In genomic region chr19:1401138-1401888, GRCh38 we compare ENCODE assay signal across 8 cellular contexts. TPM values are rescaled to one million over a fixed set of nuclear protein-coding genes. Genes with fewer than 3 reads are reported as not detected.
DNase-seq lines count a peak whose midpoint lies in the region; ATAC-seq and TF ChIP-seq lines count a peak whose summit lies in the region.

TSS of gene GAMT (minus strand) at chr19:1401542. CDS start at chr19:1401476, 66 bp downstream.

- in situ Hi-C loops in Caki2 (cut with HindIII; ENCODE audit: low pct_unique_long_range_greater_than_20kb, low sequenced_read_pairs) = no loop called here

- DNase-seq in Caki2 (ENCODE audit: low read depth) (no peak), HL-60 (ENCODE audit: low read depth in 1 of 2, low spot score in 1 of 2) (no peak), WERI-Rb-1 (peak; percentile 69), cerebellum (ENCODE audit: low spot score) (peak; percentile 77), left lung (peak in 1 of 2 donors; percentile 83), globus pallidus (ENCODE audit: low spot score) (no peak), NCI-H2081 treated with DMSO at 0.1 percent for 48 hours (lab: John Stamatoyannopoulos, UW) (no peak)
- peak; percentile 56 for DNase-seq in stimulated activated CD4-positive, alpha-beta T cell treated with anti-CD3 and anti-CD28 coated beads, Interleukin-4, amount 100 ng/mL, for 24 hours

- H3K36me3 ChIP-seq in WERI-Rb-1 (peaks cover 30% of the 10 kb centered on the region), left lung (no peaks in the 10 kb centered on the region)

- intact Hi-C loops in left lung (cut with DNase I) = no loop called here

- peaks cover 6 to 39% of the 10 kb centered on the region in 2 donors for H3K4me1 ChIP-seq in left lung

- peak within 1 kb of the TSS; percentile 39 for H3K4me3 ChIP-seq in HL-60 (replicated peaks; ENCODE audit: insufficient read depth, low read length)
- H3K4me3 ChIP-seq in WERI-Rb-1 (ENCODE audit: low read depth, low read length) = peak within 1 kb of the TSS; percentile 94
- peak within 1 kb of the TSS; percentile 47 to 65 for H3K4me3 ChIP-seq in left lung

- peaks cover 5% of the 10 kb centered on the region for H3K27me3 ChIP-seq in HL-60 (ENCODE audit: insufficient read depth, poor library complexity, severe bottlenecking)
- no peaks in the 10 kb centered on the region for H3K27me3 ChIP-seq in WERI-Rb-1 (ENCODE audit: insufficient read depth, low read depth, severe bottlenecking)
- H3K27me3 ChIP-seq in left lung = peaks cover 0 to 62% of the 10 kb centered on the region in 2 donors

- peak; percentile 74 for ATAC-seq in left lung

- no peaks in the 10 kb centered on the region for H3K9me3 ChIP-seq in WERI-Rb-1 (ENCODE audit: severe bottlenecking)
- no peaks in the 10 kb centered on the region for H3K9me3 ChIP-seq in left lung

- no peak for TF ChIP-seq CTCF in HL-60 (IDR thresholded peaks at IDR 0.05; ENCODE audit: insufficient read depth, low read length)
- peak; percentile 62 for TF ChIP-seq CTCF in WERI-Rb-1 (IDR thresholded peaks at IDR 0.05; ENCODE audit: low read depth, low read length)
- peak in 1 of 2 donors; percentile 44 for TF ChIP-seq CTCF in left lung (IDR thresholded peaks at IDR 0.05)

- H3K27ac ChIP-seq in HL-60 (replicated peaks) = no peak within 1 kb of the TSS
- H3K27ac ChIP-seq in WERI-Rb-1 = peak within 1 kb of the TSS; percentile 84
- no peak within 1 kb of the TSS for H3K27ac ChIP-seq in left lung

RNA-seq across cellular contexts. Expression of gene GAMT, which starts in this region (rescaled TPM):
- 25.5 and 68.1 TPM in 2 replicates for total RNA-seq in Caki2 (2014; rRNA removed; shearing (Covaris generic); ENCODE audit: low replicate concordance)
- total RNA-seq in cerebellum = 10.3 TPM
- 10 to 100 TPM in 1 of 2 donors, 1 to 10 TPM in 1; 5.9 to 19.2 TPM for total RNA-seq in left lung

Comparison
In these comparisons a context has a peak if more than half of its experiments do, and no peak if none do; other contexts are left out.
1. DNase-seq: peak in WERI-Rb-1 (single experiment), cerebellum (single experiment) and stimulated activated CD4-positive, alpha-beta T cell treated with anti-CD3 and anti-CD28 coated beads, Interleukin-4, amount 100 ng/mL, for 24 hours (single experiment); none in Caki2 (single experiment), HL-60 (0 of 2), globus pallidus (single experiment) and NCI-H2081 treated with DMSO at 0.1 percent for 48 hours (single experiment).
2. H3K4me3 ChIP-seq: peak in every context shown above with its lines; median percentile 94 in WERI-Rb-1; 56 in left lung; 39 in HL-60.